ENCODE assay signal across 1 cellular context in the genomic region with DNA sequence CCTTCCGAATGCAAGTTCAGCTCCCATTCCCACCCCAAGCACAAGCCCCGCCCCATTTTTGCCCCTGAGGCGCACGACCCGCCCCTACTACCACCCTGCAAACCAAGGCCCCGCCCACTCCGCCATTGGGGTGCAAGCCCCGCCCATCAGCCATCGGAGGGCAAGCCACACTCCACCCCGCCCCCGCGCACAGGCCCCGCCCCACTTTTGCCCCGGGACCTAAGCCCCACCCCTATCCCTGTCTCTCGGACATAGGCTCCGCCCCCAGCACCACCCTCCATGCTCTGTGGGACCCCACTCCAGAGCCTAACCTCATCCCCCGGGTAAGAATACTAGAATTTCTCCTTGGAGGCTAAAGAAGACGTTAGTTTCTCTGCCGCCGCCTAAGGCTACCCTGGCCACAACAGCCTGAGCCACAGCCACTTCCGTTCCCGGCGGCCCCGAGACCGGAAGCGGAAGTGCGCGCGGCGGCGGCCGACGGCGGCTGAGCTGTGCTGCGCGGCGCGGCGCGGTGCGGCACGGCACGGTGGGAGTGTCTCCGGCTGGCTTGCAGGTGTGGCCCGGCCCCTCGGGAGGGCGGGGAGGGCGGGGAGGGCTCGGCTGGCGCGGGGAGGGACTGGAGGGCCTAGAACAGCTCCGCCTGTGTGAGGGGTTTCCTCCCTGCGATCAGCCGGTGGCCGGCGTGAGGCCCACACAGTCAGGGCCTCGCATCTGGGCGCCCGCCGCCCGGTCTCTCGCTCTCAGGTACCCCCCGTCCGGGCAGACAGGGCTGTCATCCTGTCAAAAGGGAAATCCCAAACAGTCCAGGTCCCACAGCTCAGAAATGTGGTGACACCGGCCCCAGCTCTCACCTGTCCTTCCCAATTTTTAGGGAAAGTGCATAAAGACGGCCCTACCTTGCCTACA.
TF ChIP-seq lines count a peak whose summit lies in the region.

TSS of gene ZNF333 (plus strand) at position 451 of the 906 bp plus-strand sequence. CDS start 3,444 bp downstream, outside the sequence.

TF ChIP-seq in K562, 482 proteins besides CTCF, POLR2A, EP300 and RAD21 (continued from another document and continues in another):
- TF ChIP-seq, protein P1, sequence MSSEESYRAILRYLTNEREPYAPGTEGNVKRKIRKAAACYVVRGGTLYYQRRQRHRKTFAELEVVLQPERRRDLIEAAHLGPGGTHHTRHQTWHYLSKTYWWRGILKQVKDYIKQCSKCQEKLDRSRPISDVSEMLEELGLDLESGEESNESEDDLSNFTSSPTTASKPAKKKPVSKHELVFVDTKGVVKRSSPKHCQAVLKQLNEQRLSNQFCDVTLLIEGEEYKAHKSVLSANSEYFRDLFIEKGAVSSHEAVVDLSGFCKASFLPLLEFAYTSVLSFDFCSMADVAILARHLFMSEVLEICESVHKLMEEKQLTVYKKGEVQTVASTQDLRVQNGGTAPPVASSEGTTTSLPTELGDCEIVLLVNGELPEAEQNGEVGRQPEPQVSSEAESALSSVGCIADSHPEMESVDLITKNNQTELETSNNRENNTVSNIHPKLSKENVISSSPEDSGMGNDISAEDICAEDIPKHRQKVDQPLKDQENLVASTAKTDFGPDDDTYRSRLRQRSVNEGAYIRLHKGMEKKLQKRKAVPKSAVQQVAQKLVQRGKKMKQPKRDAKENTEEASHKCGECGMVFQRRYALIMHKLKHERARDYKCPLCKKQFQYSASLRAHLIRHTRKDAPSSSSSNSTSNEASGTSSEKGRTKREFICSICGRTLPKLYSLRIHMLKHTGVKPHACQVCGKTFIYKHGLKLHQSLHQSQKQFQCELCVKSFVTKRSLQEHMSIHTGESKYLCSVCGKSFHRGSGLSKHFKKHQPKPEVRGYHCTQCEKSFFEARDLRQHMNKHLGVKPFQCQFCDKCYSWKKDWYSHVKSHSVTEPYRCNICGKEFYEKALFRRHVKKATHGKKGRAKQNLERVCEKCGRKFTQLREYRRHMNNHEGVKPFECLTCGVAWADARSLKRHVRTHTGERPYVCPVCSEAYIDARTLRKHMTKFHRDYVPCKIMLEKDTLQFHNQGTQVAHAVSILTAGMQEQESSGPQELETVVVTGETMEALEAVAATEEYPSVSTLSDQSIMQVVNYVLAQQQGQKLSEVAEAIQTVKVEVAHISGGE (CRISPR knock-in tag; IDR thresholded peaks at IDR 0.05), result peak in 2 of 3 experiments; percentile 58 to 92; a peak in 3 of 6 replicates
- TF ChIP-seq CREB5 (CRISPR knock-in tag; IDR thresholded peaks at IDR 0.05) (no peak), MCM3 (IDR thresholded peaks at IDR 0.05) (no peak), XRCC4 (IDR thresholded peaks at IDR 0.05; ENCODE audit: extremely low read depth, insufficient read depth, insufficient read length) (no peak), MYNN (IDR thresholded peaks at IDR 0.05) (no peak), MYNN (CRISPR knock-in tag; IDR thresholded peaks at IDR 0.05) (no peak), CREB3 (tag; conservative IDR thresholded peaks at IDR 0.05; ENCODE audit: low read depth) (no peak), ZNF740 (CRISPR knock-in tag; IDR thresholded peaks at IDR 0.05) (no peak), ZNF740 (tag; IDR thresholded peaks at IDR 0.05) (no peak), POLR3A (IDR thresholded peaks at IDR 0.05; ENCODE audit: borderline replicate concordance, extremely low read depth, insufficient read depth, insufficient read length) (no peak), CREB1 (IDR thresholded peaks at IDR 0.05) (peak; percentile 86), CREB1 (CRISPR knock-in tag; IDR thresholded peaks at IDR 0.05) (peak; percentile 41; the same call in 1 of the 2 replicates), ZC3H8 (IDR thresholded peaks at IDR 0.05) (no peak), HOXB6 (CRISPR knock-in tag; IDR thresholded peaks at IDR 0.05; ENCODE audit: borderline replicate concordance) (no peak), ZNF324 (CRISPR knock-in tag; IDR thresholded peaks at IDR 0.05) (no peak), TAF7 (tag; IDR thresholded peaks at IDR 0.05) (no peak; the same call in 1 of the 2 replicates), TCF3 (CRISPR knock-in tag; IDR thresholded peaks at IDR 0.05) (no peak), ZNF239 (CRISPR knock-in tag; IDR thresholded peaks at IDR 0.05) (no peak), PTRF (tag; IDR thresholded peaks at IDR 0.05) (no peak), PML (IDR thresholded peaks at IDR 0.05; ENCODE audit: low read length) (peak; percentile 80), GABPB1 (CRISPR knock-in tag; IDR thresholded peaks at IDR 0.05) (peak; percentile 90), CBFB (CRISPR knock-in tag; IDR thresholded peaks at IDR 0.05) (no peak), MXD1 (CRISPR knock-in tag; IDR thresholded peaks at IDR 0.05; ENCODE audit: borderline replicate concordance, poor library complexity, severe bottlenecking) (no peak), ZNF76 (CRISPR knock-in tag; IDR thresholded peaks at IDR 0.05; ENCODE audit: borderline replicate concordance) (no peak), ZNF764 (CRISPR knock-in tag; IDR thresholded peaks at IDR 0.05; ENCODE audit: low read depth) (no peak), CREM (IDR thresholded peaks at IDR 0.05; ENCODE audit: low read depth) (peak; percentile 82), TGIF2 (CRISPR knock-in tag; IDR thresholded peaks at IDR 0.05) (no peak), NFIC (IDR thresholded peaks at IDR 0.05) (no peak; the same call in 1 of the 2 replicates), HCFC1 (IDR thresholded peaks at IDR 0.05; ENCODE audit: low read depth, low read length) (peak; percentile 78), TOE1 (IDR thresholded peaks at IDR 0.05; ENCODE audit: borderline replicate concordance) (no peak), TOE1 (CRISPR knock-in tag; IDR thresholded peaks at IDR 0.05; ENCODE audit: borderline replicate concordance, low read depth) (no peak)
- TF ChIP-seq, protein P2, sequence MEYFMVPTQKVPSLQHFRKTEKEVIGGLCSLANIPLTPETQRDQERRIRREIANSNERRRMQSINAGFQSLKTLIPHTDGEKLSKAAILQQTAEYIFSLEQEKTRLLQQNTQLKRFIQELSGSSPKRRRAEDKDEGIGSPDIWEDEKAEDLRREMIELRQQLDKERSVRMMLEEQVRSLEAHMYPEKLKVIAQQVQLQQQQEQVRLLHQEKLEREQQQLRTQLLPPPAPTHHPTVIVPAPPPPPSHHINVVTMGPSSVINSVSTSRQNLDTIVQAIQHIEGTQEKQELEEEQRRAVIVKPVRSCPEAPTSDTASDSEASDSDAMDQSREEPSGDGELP (CRISPR knock-in tag; IDR thresholded peaks at IDR 0.05; ENCODE audit: borderline replicate concordance), result peak; percentile 50; the same call in 1 of the 2 replicates
- TF ChIP-seq, protein P3, sequence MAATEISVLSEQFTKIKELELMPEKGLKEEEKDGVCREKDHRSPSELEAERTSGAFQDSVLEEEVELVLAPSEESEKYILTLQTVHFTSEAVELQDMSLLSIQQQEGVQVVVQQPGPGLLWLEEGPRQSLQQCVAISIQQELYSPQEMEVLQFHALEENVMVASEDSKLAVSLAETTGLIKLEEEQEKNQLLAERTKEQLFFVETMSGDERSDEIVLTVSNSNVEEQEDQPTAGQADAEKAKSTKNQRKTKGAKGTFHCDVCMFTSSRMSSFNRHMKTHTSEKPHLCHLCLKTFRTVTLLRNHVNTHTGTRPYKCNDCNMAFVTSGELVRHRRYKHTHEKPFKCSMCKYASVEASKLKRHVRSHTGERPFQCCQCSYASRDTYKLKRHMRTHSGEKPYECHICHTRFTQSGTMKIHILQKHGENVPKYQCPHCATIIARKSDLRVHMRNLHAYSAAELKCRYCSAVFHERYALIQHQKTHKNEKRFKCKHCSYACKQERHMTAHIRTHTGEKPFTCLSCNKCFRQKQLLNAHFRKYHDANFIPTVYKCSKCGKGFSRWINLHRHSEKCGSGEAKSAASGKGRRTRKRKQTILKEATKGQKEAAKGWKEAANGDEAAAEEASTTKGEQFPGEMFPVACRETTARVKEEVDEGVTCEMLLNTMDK (IDR thresholded peaks at IDR 0.05; ENCODE audit: borderline replicate concordance, insufficient read depth, low read depth, low read length, poor library complexity, severe bottlenecking), result no peak
- TF ChIP-seq, protein P4, sequence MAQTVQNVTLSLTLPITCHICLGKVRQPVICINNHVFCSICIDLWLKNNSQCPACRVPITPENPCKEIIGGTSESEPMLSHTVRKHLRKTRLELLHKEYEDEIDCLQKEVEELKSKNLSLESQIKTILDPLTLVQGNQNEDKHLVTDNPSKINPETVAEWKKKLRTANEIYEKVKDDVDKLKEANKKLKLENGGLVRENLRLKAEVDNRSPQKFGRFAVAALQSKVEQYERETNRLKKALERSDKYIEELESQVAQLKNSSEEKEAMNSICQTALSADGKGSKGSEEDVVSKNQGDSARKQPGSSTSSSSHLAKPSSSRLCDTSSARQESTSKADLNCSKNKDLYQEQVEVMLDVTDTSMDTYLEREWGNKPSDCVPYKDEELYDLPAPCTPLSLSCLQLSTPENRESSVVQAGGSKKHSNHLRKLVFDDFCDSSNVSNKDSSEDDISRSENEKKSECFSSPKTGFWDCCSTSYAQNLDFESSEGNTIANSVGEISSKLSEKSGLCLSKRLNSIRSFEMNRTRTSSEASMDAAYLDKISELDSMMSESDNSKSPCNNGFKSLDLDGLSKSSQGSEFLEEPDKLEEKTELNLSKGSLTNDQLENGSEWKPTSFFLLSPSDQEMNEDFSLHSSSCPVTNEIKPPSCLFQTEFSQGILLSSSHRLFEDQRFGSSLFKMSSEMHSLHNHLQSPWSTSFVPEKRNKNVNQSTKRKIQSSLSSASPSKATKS (CRISPR knock-in tag; IDR thresholded peaks at IDR 0.05), result no peak
- TF ChIP-seq, protein P5, sequence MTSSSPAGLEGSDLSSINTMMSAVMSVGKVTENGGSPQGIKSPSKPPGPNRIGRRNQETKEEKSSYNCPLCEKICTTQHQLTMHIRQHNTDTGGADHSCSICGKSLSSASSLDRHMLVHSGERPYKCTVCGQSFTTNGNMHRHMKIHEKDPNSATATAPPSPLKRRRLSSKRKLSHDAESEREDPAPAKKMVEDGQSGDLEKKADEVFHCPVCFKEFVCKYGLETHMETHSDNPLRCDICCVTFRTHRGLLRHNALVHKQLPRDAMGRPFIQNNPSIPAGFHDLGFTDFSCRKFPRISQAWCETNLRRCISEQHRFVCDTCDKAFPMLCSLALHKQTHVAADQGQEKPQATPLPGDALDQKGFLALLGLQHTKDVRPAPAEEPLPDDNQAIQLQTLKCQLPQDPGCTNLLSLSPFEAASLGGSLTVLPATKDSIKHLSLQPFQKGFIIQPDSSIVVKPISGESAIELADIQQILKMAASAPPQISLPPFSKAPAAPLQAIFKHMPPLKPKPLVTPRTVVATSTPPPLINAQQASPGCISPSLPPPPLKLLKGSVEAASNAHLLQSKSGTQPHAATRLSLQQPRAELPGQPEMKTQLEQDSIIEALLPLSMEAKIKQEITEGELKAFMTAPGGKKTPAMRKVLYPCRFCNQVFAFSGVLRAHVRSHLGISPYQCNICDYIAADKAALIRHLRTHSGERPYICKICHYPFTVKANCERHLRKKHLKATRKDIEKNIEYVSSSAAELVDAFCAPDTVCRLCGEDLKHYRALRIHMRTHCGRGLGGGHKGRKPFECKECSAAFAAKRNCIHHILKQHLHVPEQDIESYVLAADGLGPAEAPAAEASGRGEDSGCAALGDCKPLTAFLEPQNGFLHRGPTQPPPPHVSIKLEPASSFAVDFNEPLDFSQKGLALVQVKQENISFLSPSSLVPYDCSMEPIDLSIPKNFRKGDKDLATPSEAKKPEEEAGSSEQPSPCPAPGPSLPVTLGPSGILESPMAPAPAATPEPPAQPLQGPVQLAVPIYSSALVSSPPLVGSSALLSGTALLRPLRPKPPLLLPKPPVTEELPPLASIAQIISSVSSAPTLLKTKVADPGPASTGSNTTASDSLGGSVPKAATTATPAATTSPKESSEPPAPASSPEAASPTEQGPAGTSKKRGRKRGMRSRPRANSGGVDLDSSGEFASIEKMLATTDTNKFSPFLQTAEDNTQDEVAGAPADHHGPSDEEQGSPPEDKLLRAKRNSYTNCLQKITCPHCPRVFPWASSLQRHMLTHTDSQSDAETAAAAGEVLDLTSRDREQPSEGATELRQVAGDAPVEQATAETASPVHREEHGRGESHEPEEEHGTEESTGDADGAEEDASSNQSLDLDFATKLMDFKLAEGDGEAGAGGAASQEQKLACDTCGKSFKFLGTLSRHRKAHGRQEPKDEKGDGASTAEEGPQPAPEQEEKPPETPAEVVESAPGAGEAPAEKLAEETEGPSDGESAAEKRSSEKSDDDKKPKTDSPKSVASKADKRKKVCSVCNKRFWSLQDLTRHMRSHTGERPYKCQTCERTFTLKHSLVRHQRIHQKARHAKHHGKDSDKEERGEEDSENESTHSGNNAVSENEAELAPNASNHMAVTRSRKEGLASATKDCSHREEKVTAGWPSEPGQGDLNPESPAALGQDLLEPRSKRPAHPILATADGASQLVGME (CRISPR knock-in tag; IDR thresholded peaks at IDR 0.05), result peak; percentile 39; the same call in 1 of the 2 replicates
- TF ChIP-seq, protein P6, sequence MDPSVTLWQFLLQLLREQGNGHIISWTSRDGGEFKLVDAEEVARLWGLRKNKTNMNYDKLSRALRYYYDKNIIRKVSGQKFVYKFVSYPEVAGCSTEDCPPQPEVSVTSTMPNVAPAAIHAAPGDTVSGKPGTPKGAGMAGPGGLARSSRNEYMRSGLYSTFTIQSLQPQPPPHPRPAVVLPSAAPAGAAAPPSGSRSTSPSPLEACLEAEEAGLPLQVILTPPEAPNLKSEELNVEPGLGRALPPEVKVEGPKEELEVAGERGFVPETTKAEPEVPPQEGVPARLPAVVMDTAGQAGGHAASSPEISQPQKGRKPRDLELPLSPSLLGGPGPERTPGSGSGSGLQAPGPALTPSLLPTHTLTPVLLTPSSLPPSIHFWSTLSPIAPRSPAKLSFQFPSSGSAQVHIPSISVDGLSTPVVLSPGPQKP (CRISPR knock-in tag; IDR thresholded peaks at IDR 0.05), result no peak
